In genomic region chr10:60627778-60628773, GRCh38 we compare ENCODE assay signal across 19 cellular contexts.
A peak's percentile ranks its signal among the peaks of the same experiment; 100 is the strongest.
DNase-seq lines count a peak whose midpoint lies in the region; TF ChIP-seq lines count a peak whose summit lies in the region.
"Had no signal": no experiment of that assay in that cellular context is flagged by ENCODE, and none has a peak within 500 bp of the region (broad histone marks: within the 10 kb centered on the region; RNA-seq: fewer than 3 reads in every experiment).

No MANE protein-coding gene starts in this region.

- no peak overlapping the region for H3K9ac ChIP-seq in mucosa of rectum (ENCODE audit: low read depth in 1 of 2, low read length in 2 of 2)
- H3K9ac ChIP-seq: BLaER1 treated with 17β-estradiol and CSF1 and Interleukin-3, amounts not matched to agents 10 nM and 100 nM had no signal

- CTCF ChIA-PET in MCF 10A (lab: Yijun Ruan, JAX), result interaction anchor here (0.5 kb wide), 1 partner anchor 182 kb away, joined by 4 read pairs; no protein-coding TSS in a partner anchor

- peaks cover 1% of the 10 kb centered on the region for H3K36me3 Mint-ChIP-seq in activated CD4-positive, alpha-beta T cell treated with anti-CD3 and anti-CD28 coated beads, Interleukin-2, amount 10 ng/mL, durations not matched to agents 24 days and 14 days (ENCODE audit: low read depth)
- H3K36me3 Mint-ChIP-seq in MCF 10A (ENCODE audit: insufficient read depth, unreplicated experiment), result peaks cover 4% of the 10 kb centered on the region

- no peak overlapping the region for H2AFZ ChIP-seq in hepatocyte

- POLR2A ChIA-PET in MCF 10A (lab: Yijun Ruan, JAX), result interaction anchor here (1.4 kb wide), 1 partner anchor 59 kb away, joined by 4 read pairs; no protein-coding TSS in a partner anchor

- no peaks in the 10 kb centered on the region for H3K9me3 Mint-ChIP-seq in activated CD4-positive, alpha-beta T cell treated with anti-CD3 and anti-CD28 coated beads, Interleukin-2, amount 10 ng/mL, durations not matched to agents 24 days and 14 days
- no peaks in the 10 kb centered on the region for H3K9me3 Mint-ChIP-seq in MCF 10A (ENCODE audit: unreplicated experiment)
- H3K9me3 Mint-ChIP-seq: CD8-positive, alpha-beta memory T cell had no signal

- H3K4me2 ChIP-seq in hepatocyte, result peak overlapping the region; percentile 56
- H3K4me2 ChIP-seq: BLaER1 treated with 17β-estradiol and CSF1 and Interleukin-3, amounts not matched to agents 10 nM and 100 nM had no signal

- intact Hi-C loops in activated CD4-positive, alpha-beta T cell treated with anti-CD3 and anti-CD28 coated beads, Interleukin-2, amount 10 ng/mL, durations not matched to agents 24 days and 14 days (cut with micrococcal nuclease), result no loop called here
- intact Hi-C loops in transverse colon (cut with DNase I; ENCODE audit: low total_unique reads), result no loop called here
- intact Hi-C loops in MCF 10A (cut with micrococcal nuclease), result no loop called here

- H4K20me1 ChIP-seq in hepatocyte (ENCODE audit: insufficient read depth, poor library complexity, severe bottlenecking), result no peaks in the 10 kb centered on the region
- H4K20me1 ChIP-seq: BLaER1 treated with 17β-estradiol and CSF1 and Interleukin-3, amounts not matched to agents 10 nM and 100 nM had no signal

- WGBS in hepatocyte (ENCODE audit: low lambda C conversion rate, missing lambda C conversion rate), result 61% methylated on average over 7 of the region's 7 CpGs
- 47 to 62% methylated on average over 7 of the region's 7 CpGs for WGBS in transverse colon (ENCODE audit: low coverage in 1 of 2), 2 donors

- H3K27ac Mint-ChIP-seq in activated CD4-positive, alpha-beta T cell treated with anti-CD3 and anti-CD28 coated beads, Interleukin-2, amount 10 ng/mL, durations not matched to agents 24 days and 14 days, result no peak overlapping the region
- H3K27ac Mint-ChIP-seq in MCF 10A (ENCODE audit: low read depth, unreplicated experiment), result no peak overlapping the region
- H3K27ac Mint-ChIP-seq: CD8-positive, alpha-beta memory T cell had no signal

- H3K27me3 ChIP-seq in hepatocyte (no peaks in the 10 kb centered on the region), mucosa of rectum (ENCODE audit: control insufficient read depth in 2 of 2, insufficient read depth in 2 of 2, low read length in 2 of 2) (no peaks in the 10 kb centered on the region), transverse colon (no peaks in the 10 kb centered on the region)
- no peaks in the 10 kb centered on the region for H3K27me3 ChIP-seq in effector memory CD4-positive, alpha-beta T cell (replicated peaks; ENCODE audit: control insufficient read depth, insufficient read depth, low read length, poor library complexity, severe bottlenecking)
- H3K27me3 ChIP-seq: BLaER1 treated with 17β-estradiol and CSF1 and Interleukin-3, amounts not matched to agents 10 nM and 100 nM; SJCRH30 had no signal

- H3K9me2 ChIP-seq in hepatocyte (replicated peaks; ENCODE audit: insufficient read depth), result no peaks in the 10 kb centered on the region

- peak; percentile 34 for DNase-seq in activated CD4-positive, alpha-beta T cell treated with anti-CD3 and anti-CD28 coated beads, Interleukin-2, amount 10 ng/mL, durations not matched to agents 24 days and 14 days
- DNase-seq in activated CD4-positive, alpha-beta T cell treated with anti-CD3 and anti-CD28 coated beads, Interleukin-2, amount 50 U/mL, for 1 hour, result no peak
- DNase-seq in hepatocyte (ENCODE audit: low spot score), result peak; percentile 28
- no peak for DNase-seq in transverse colon
- DNase-seq in MCF 10A (ENCODE audit: unreplicated experiment), result no peak
- no peak for DNase-seq in effector memory CD4-positive, alpha-beta T cell
- DNase-seq in SK-N-DZ (ENCODE audit: low spot score), result no peak
- DNase-seq: CD8-positive, alpha-beta memory T cell; DMS79 treated with DMSO at 0.1 percent for 48 hours; GOT3; Karpas-422; NCI-H1105 treated with DMSO at 0.1 percent for 48 hours; NCI-H1694 treated with DMSO at 0.1 percent for 48 hours; NCI-H446 treated with DMSO at 0.1 percent for 48 hours; NCI-H774; PC-3; SJCRH30 had no signal

- H3K36me3 ChIP-seq in hepatocyte (replicated peaks; ENCODE audit: insufficient read depth, low read depth) (no peaks in the 10 kb centered on the region), mucosa of rectum (ENCODE audit: control insufficient read depth in 2 of 2, insufficient read depth in 2 of 2, low read length in 2 of 2) (no peaks in the 10 kb centered on the region), transverse colon (no peaks in the 10 kb centered on the region)
- H3K36me3 ChIP-seq in effector memory CD4-positive, alpha-beta T cell (ENCODE audit: control insufficient read depth, insufficient read depth, low read length), result no peaks in the 10 kb centered on the region
- H3K36me3 ChIP-seq: BLaER1 treated with 17β-estradiol and CSF1 and Interleukin-3, amounts not matched to agents 10 nM and 100 nM; SJCRH30 had no signal

- peaks cover 4% of the 10 kb centered on the region for H3K4me1 Mint-ChIP-seq in activated CD4-positive, alpha-beta T cell treated with anti-CD3 and anti-CD28 coated beads, Interleukin-2, amount 10 ng/mL, durations not matched to agents 24 days and 14 days
- H3K4me1 Mint-ChIP-seq in MCF 10A (ENCODE audit: insufficient read depth, unreplicated experiment), result no peaks in the 10 kb centered on the region

- H3K9me3 ChIP-seq in hepatocyte (ENCODE audit: low read depth) (no peaks in the 10 kb centered on the region), mucosa of rectum (ENCODE audit: control insufficient read depth in 2 of 2, low read length in 2 of 2) (no peaks in the 10 kb centered on the region), transverse colon (no peaks in the 10 kb centered on the region)
- H3K9me3 ChIP-seq in effector memory CD4-positive, alpha-beta T cell (ENCODE audit: control insufficient read depth, low read length), result no peaks in the 10 kb centered on the region
- H3K9me3 ChIP-seq: BLaER1 treated with 17β-estradiol and CSF1 and Interleukin-3, amounts not matched to agents 10 nM and 100 nM; SJCRH30 had no signal

- no peak for TF ChIP-seq EP300 in transverse colon (IDR thresholded peaks at IDR 0.05; ENCODE audit: low read depth)

- H3K4me3 ChIP-seq in hepatocyte, result no peak overlapping the region
- H3K4me3 ChIP-seq in mucosa of rectum (ENCODE audit: low read length in 2 of 2), result peak overlapping the region; percentile 34 to 55
- peak overlapping the region in 2 of 4 donors; percentile 7 for H3K4me3 ChIP-seq in transverse colon
- no peak overlapping the region for H3K4me3 ChIP-seq in effector memory CD4-positive, alpha-beta T cell (ENCODE audit: insufficient read depth, low read depth, low read length, poor library complexity, severe bottlenecking)
- H3K4me3 ChIP-seq: BLaER1 treated with 17β-estradiol and CSF1 and Interleukin-3, amounts not matched to agents 10 nM and 100 nM; SJCRH30 had no signal

- no peaks in the 10 kb centered on the region for H3K79me2 ChIP-seq in hepatocyte

- no TSS peak for BruUV-seq in MCF 10A (replicated peaks; lab: Mats Ljungman, UMichigan)

- TF ChIP-seq POLR2A in transverse colon (IDR thresholded peaks at IDR 0.05), result no peak

- TF ChIP-seq CTCF in hepatocyte (IDR thresholded peaks at IDR 0.05; ENCODE audit: poor library complexity), result no peak
- no peak for TF ChIP-seq CTCF in transverse colon (IDR thresholded peaks at IDR 0.05)
- no peak for TF ChIP-seq CTCF in MCF 10A (IDR thresholded peaks at IDR 0.05; ENCODE audit: unreplicated experiment)

- in situ Hi-C loops in transverse colon (cut with MboI; ENCODE audit: low pct_ligation_motif_present in 1 of 4, low pct_unique_long_range_greater_than_20kb in 1 of 4, low sequenced_read_pairs in 3 of 4), result no loop called here

- H3K4me1 ChIP-seq in hepatocyte (ENCODE audit: insufficient read depth) (peaks cover 12% of the 10 kb centered on the region), mucosa of rectum (ENCODE audit: control insufficient read depth in 2 of 2, insufficient read depth in 2 of 2, low read length in 2 of 2) (peaks cover 0 to 3% of the 10 kb centered on the region in 2 donors), transverse colon (peaks cover 0 to 19% (median 2%) of the 10 kb centered on the region in 4 donors)
- no peaks in the 10 kb centered on the region for H3K4me1 ChIP-seq in effector memory CD4-positive, alpha-beta T cell (ENCODE audit: control insufficient read depth, insufficient read depth, low read length, poor library complexity, severe bottlenecking)
- H3K4me1 ChIP-seq: BLaER1 treated with 17β-estradiol and CSF1 and Interleukin-3, amounts not matched to agents 10 nM and 100 nM; SJCRH30 had no signal

- H3K4me3 Mint-ChIP-seq in activated CD4-positive, alpha-beta T cell treated with anti-CD3 and anti-CD28 coated beads, Interleukin-2, amount 10 ng/mL, durations not matched to agents 24 days and 14 days, result no peak overlapping the region
- H3K4me3 Mint-ChIP-seq in MCF 10A (ENCODE audit: unreplicated experiment), result no peak overlapping the region
- H3K4me3 Mint-ChIP-seq: CD8-positive, alpha-beta memory T cell had no signal

- no peaks in the 10 kb centered on the region for H3K27me3 Mint-ChIP-seq in activated CD4-positive, alpha-beta T cell treated with anti-CD3 and anti-CD28 coated beads, Interleukin-2, amount 10 ng/mL, durations not matched to agents 24 days and 14 days
- H3K27me3 Mint-ChIP-seq in MCF 10A (ENCODE audit: insufficient read depth, unreplicated experiment), result no peaks in the 10 kb centered on the region

- peak overlapping the region; percentile 64 for H3K27ac ChIP-seq in hepatocyte
- H3K27ac ChIP-seq in mucosa of rectum (ENCODE audit: low read depth in 2 of 2, low read length in 2 of 2), result peak overlapping the region in 1 of 2 donors; percentile 23
- peak overlapping the region; percentile 34 to 61 (median 46) for H3K27ac ChIP-seq in transverse colon
- no peak overlapping the region for H3K27ac ChIP-seq in effector memory CD4-positive, alpha-beta T cell (ENCODE audit: insufficient read depth, low read length, poor library complexity, severe bottlenecking)
- H3K27ac ChIP-seq: BLaER1 treated with 17β-estradiol and CSF1 and Interleukin-3, amounts not matched to agents 10 nM and 100 nM; SJCRH30 had no signal

Comparison
In these comparisons a context has a peak if more than half of its experiments do, and no peak if none do; other contexts are left out.
1. DNase-seq: peak in activated CD4-positive, alpha-beta T cell treated with anti-CD3 and anti-CD28 coated beads, Interleukin-2, amount 10 ng/mL, durations not matched to agents 24 days and 14 days (single experiment) and hepatocyte (single experiment); none in activated CD4-positive, alpha-beta T cell treated with anti-CD3 and anti-CD28 coated beads, Interleukin-2, amount 50 U/mL, for 1 hour (single experiment), transverse colon (single experiment), MCF 10A (single experiment), effector memory CD4-positive, alpha-beta T cell (0 of 3) and SK-N-DZ (single experiment).
2. H3K4me3 ChIP-seq: peak in mucosa of rectum (2 of 2); none in hepatocyte (single experiment) and effector memory CD4-positive, alpha-beta T cell (single experiment).